In the genomic region with DNA sequence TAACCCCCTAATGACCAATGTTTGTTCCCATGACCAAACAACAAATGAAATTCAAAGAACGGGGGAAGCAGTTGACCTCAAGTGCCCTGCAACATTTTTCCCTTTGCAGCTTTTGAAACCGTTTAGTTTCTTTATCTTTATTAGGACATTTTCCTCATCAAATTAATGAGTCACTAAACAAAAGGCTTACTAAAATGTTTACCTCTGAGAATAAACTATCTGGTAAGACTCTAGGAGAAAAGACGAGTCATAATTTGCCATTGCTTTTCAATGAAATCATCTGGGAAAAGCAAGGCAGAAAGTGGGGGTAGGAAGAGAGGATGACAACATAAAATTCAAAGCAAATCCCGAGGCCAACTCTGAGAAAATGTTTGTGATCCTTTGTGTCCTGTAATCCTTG, we compare ENCODE assay signal across 10 cellular contexts. TPM values are rescaled to one million over a fixed set of nuclear protein-coding genes. Genes with fewer than 3 reads are reported as not detected.
DNase-seq lines count a peak whose midpoint lies in the region; ATAC-seq and TF ChIP-seq lines count a peak whose summit lies in the region.
"Had no signal": no experiment of that assay in that cellular context is flagged by ENCODE, and none has a peak within 500 bp of the region (broad histone marks: within the 10 kb centered on the region; RNA-seq: fewer than 3 reads in every experiment).

No MANE protein-coding gene starts in this region.

- TF ChIP-seq CTCF in HCT116 (IDR thresholded peaks at IDR 0.05 in 2 of 3, conservative IDR thresholded peaks at IDR 0.05 in 1 of 3; ENCODE audit: borderline replicate concordance in 1 of 3, insufficient read depth in 1 of 3, low read depth in 2 of 3, low read length in 2 of 3) (no peak), adrenal gland (IDR thresholded peaks at IDR 0.05) (no peak), transverse colon (IDR thresholded peaks at IDR 0.05) (no peak)

- H3K27me3 ChIP-seq in HCT116 (ENCODE audit: insufficient read depth, low read length) (no peaks in the 10 kb centered on the region), adrenal gland (no peaks in the 10 kb centered on the region), transverse colon (no peaks in the 10 kb centered on the region)

- no peak for TF ChIP-seq RAD21 in HCT116 (IDR thresholded peaks at IDR 0.05; ENCODE audit: low read depth)

- H3K9me3 ChIP-seq in HCT116 (ENCODE audit: control insufficient read depth in 1 of 2, insufficient read depth in 1 of 2, low read depth in 1 of 2, low read length in 2 of 2) = no peaks in the 10 kb centered on the region
- H3K9me3 ChIP-seq in adrenal gland (replicated peaks in 1 of 3) = no peaks in the 10 kb centered on the region
- no peaks in the 10 kb centered on the region for H3K9me3 ChIP-seq in transverse colon
- H3K9me3 ChIP-seq: psoas muscle had no signal

- in situ Hi-C loops in transverse colon (cut with MboI; ENCODE audit: low pct_ligation_motif_present in 1 of 4, low pct_unique_long_range_greater_than_20kb in 1 of 4, low sequenced_read_pairs in 3 of 4) = no loop called here

- POLR2A ChIA-PET in HCT116 (lab: Charles Lee) = no interaction called here

- H3K79me2 ChIP-seq in HCT116 (ENCODE audit: insufficient read depth, low read length) = peaks cover 14% of the 10 kb centered on the region; the same call in 1 of the 2 replicates

- intact Hi-C loops in HCT116 (cut with micrococcal nuclease) = no loop called here
- intact Hi-C loops in adrenal gland (cut with DNase I) = no loop called here
- intact Hi-C loops in transverse colon (cut with DNase I; ENCODE audit: low total_unique reads) = no loop called here

- 18 to 23% (median 20%) methylated on average over 4 of the region's 4 CpGs for WGBS in adrenal gland, 4 donors
- 44 to 47% methylated on average over 4 of the region's 4 CpGs for WGBS in transverse colon (ENCODE audit: low coverage in 1 of 2), 2 donors

- peaks cover 43 to 75% of the 10 kb centered on the region in 2 experiments for H3K4me1 ChIP-seq in HCT116 (ENCODE audit: control insufficient read depth in 1 of 2, insufficient read depth in 2 of 2, low read length in 2 of 2)
- H3K4me1 ChIP-seq in adrenal gland (replicated peaks in 1 of 2) = peaks cover 47 to 82% of the 10 kb centered on the region in 2 donors
- peaks cover 19 to 70% (median 37%) of the 10 kb centered on the region in 4 donors for H3K4me1 ChIP-seq in transverse colon

- CTCF ChIA-PET in HCT116 (lab: Charles Lee) = no interaction called here

- TF ChIP-seq POLR2A in HCT116 (IDR thresholded peaks at IDR 0.05; ENCODE audit: borderline replicate concordance, extremely low read depth, insufficient read depth, insufficient read length) (no peak), adrenal gland (IDR thresholded peaks at IDR 0.05) (no peak), transverse colon (IDR thresholded peaks at IDR 0.05) (no peak)

- no peak for TF ChIP-seq EP300 in transverse colon (IDR thresholded peaks at IDR 0.05; ENCODE audit: low read depth)

- H3K4me2 ChIP-seq in HCT116 (ENCODE audit: low read length) = peak overlapping the region; percentile 56

- H3K9ac ChIP-seq in HCT116 (ENCODE audit: low read length) = peak overlapping the region; percentile 15

- H3K27ac ChIP-seq in HCT116 (ENCODE audit: low read depth, low read length) (peak overlapping the region; percentile 11; the same call in 1 of the 2 replicates), adrenal gland (peak overlapping the region in 3 of 5 donors; percentile 52 to 72 (median 70)), transverse colon (peak overlapping the region; percentile 12 to 64 (median 46))
- H3K27ac ChIP-seq: psoas muscle had no signal

- H3K36me3 ChIP-seq in HCT116 (ENCODE audit: control insufficient read depth in 1 of 2, insufficient read depth in 2 of 2, low read length in 2 of 2) (no peaks in the 10 kb centered on the region), adrenal gland (replicated peaks in 1 of 2) (no peaks in the 10 kb centered on the region), transverse colon (no peaks in the 10 kb centered on the region)

- no peaks in the 10 kb centered on the region for H4K20me1 ChIP-seq in HCT116 (ENCODE audit: insufficient read depth)

- H3K4me3 ChIP-seq in HCT116 (replicated peaks in 1 of 2; ENCODE audit: low read depth in 1 of 2, low read length in 2 of 2) (no peak overlapping the region), adrenal gland (peak overlapping the region in 1 of 4 donors; percentile 6), transverse colon (no peak overlapping the region)
- H3K4me3 ChIP-seq: psoas muscle had no signal

- RAD21 ChIA-PET in HCT116 (lab: Charles Lee; ENCODE audit: low non-redundant PET in 1 of 2, low total read pairs in 2 of 2, uncharacterized antibody in 2 of 2, unreplicated experiment in 2 of 2) = no interaction called here

- DNase-seq in HCT116 (ENCODE audit: low read depth, low spot score) (peak; percentile 36), adrenal gland (peak in 1 of 7 donors; percentile 27), foreskin melanocyte (peak; percentile 61), transverse colon (no peak), middle frontal gyrus (ENCODE audit: extremely low spot score, low spot score) (no peak)
- no peak for DNase-seq in stimulated activated CD4-positive, alpha-beta T cell treated with anti-CD3 and anti-CD28 coated beads, Interleukin-4, amount 100 ng/mL, for 4 hours
- DNase-seq: NK-92 treated with Interleukin-12 subunit alpha and Interleukin-12 subunit beta, amount 100 ng/mL, for 24 hours; psoas muscle had no signal

- no peak for ATAC-seq in HCT116
- no peak for ATAC-seq in GM19397 (IDR thresholded peaks at IDR 0.05; ENCODE audit: unreplicated experiment)
- ATAC-seq: activated CD4-positive, CD25-positive, alpha-beta regulatory T cell treated with anti-CD3 and anti-CD28 coated beads, Interleukin-2, amount 50 U/mL, for 24 hours; psoas muscle had no signal

- BruUV-seq in HCT116 (replicated peaks; lab: Mats Ljungman, UMichigan) = no TSS peak

- H3K9me2 ChIP-seq in HCT116 (ENCODE audit: insufficient read depth) = no peaks in the 10 kb centered on the region

- H2AFZ ChIP-seq in HCT116 (ENCODE audit: low read depth, low read length, poor library complexity, severe bottlenecking) = no peak overlapping the region

TF ChIP-seq in HCT116, 20 proteins besides CTCF, POLR2A, EP300 and RAD21:
- TF ChIP-seq, protein P1, sequence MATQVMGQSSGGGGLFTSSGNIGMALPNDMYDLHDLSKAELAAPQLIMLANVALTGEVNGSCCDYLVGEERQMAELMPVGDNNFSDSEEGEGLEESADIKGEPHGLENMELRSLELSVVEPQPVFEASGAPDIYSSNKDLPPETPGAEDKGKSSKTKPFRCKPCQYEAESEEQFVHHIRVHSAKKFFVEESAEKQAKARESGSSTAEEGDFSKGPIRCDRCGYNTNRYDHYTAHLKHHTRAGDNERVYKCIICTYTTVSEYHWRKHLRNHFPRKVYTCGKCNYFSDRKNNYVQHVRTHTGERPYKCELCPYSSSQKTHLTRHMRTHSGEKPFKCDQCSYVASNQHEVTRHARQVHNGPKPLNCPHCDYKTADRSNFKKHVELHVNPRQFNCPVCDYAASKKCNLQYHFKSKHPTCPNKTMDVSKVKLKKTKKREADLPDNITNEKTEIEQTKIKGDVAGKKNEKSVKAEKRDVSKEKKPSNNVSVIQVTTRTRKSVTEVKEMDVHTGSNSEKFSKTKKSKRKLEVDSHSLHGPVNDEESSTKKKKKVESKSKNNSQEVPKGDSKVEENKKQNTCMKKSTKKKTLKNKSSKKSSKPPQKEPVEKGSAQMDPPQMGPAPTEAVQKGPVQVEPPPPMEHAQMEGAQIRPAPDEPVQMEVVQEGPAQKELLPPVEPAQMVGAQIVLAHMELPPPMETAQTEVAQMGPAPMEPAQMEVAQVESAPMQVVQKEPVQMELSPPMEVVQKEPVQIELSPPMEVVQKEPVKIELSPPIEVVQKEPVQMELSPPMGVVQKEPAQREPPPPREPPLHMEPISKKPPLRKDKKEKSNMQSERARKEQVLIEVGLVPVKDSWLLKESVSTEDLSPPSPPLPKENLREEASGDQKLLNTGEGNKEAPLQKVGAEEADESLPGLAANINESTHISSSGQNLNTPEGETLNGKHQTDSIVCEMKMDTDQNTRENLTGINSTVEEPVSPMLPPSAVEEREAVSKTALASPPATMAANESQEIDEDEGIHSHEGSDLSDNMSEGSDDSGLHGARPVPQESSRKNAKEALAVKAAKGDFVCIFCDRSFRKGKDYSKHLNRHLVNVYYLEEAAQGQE (IDR thresholded peaks at IDR 0.05; ENCODE audit: low read depth) = no peak
- no peak for TF ChIP-seq YY1 (IDR thresholded peaks at IDR 0.05; ENCODE audit: extremely low read depth, insufficient replicate concordance, low read depth, low read length)
- no peak for TF ChIP-seq ZNF274 (IDR thresholded peaks at IDR 0.05; ENCODE audit: low read depth, low read length)
- no peak for TF ChIP-seq ELF1 (IDR thresholded peaks at IDR 0.05; ENCODE audit: borderline replicate concordance, low read depth)
- TF ChIP-seq SP1 (IDR thresholded peaks at IDR 0.05; ENCODE audit: low read depth) = peak; percentile 53; the same call in 1 of the 2 replicates
- peak; percentile 55; the same call in 1 of the 2 replicates for TF ChIP-seq CEBPB (IDR thresholded peaks at IDR 0.05; ENCODE audit: low read depth)
- peak; percentile 26; the same call in 1 of the 2 replicates for TF ChIP-seq ATF3 (IDR thresholded peaks at IDR 0.05)
- TF ChIP-seq JUND (IDR thresholded peaks at IDR 0.05) = peak; percentile 67
- peak; percentile 77 for TF ChIP-seq FOSL1 (IDR thresholded peaks at IDR 0.05; ENCODE audit: low read depth)

RNA-seq across cellular contexts. Expression of gene LHFPL2, which starts 57.3 kb away (rescaled TPM):
- total RNA-seq in HCT116 (2021; ENCODE audit: unreplicated experiment) (17.9 TPM), adrenal gland (10 to 100 TPM; 34.0 to 68.4 (median 56.9) TPM), transverse colon (10 to 100 TPM; 34.4 to 79.6 (median 51.5) TPM)
- polyA plus RNA-seq in HCT116 (2012) = 14.2 TPM in 2 replicates
- 10 to 100 TPM in 1 of 3 donors, 1 to 10 TPM in 2; 8.0 to 27.3 (median 8.7) TPM for polyA plus RNA-seq in adrenal gland

Comparison
In these comparisons a context has a peak if more than half of its experiments do, and no peak if none do; other contexts are left out.
1. DNase-seq: peak in HCT116 (single experiment) and foreskin melanocyte (single experiment); none in transverse colon (single experiment), stimulated activated CD4-positive, alpha-beta T cell treated with anti-CD3 and anti-CD28 coated beads, Interleukin-4, amount 100 ng/mL, for 4 hours (0 of 2) and middle frontal gyrus (single experiment).
2. H3K27ac ChIP-seq: peak in every context shown above with its lines; median percentile 70 in adrenal gland; 46 in transverse colon; 11 in HCT116.